ENCODE assay signal across 15 cellular contexts in the genomic region with DNA sequence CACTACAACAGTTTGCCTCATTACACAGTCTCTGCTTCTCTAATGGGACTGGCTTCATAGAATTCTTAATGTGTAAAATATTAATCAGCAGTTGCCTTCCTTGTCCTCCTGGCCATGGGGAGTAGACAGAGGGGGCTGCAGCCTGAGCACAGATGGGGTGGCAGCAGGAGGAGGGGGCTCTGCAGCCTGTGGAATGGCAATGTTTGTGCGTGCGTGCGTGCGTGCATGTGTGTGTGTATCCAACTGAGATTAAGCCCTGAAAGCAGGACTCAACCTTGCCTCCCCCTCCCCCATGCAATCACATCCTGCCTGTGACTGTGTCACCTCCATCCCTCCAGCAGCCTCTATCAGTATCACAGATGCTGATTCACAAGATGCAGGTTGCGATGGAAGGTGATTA. TPM values are rescaled to one million over a fixed set of nuclear protein-coding genes. Genes with fewer than 3 reads are reported as not detected.
DNase-seq lines count a peak whose midpoint lies in the region; ATAC-seq and TF ChIP-seq lines count a peak whose summit lies in the region.
"Had no signal": no experiment of that assay in that cellular context is flagged by ENCODE, and none has a peak within 500 bp of the region (broad histone marks: within the 10 kb centered on the region; RNA-seq: fewer than 3 reads in every experiment).

No MANE protein-coding gene starts in this region.

- no peak overlapping the region for H3K27ac Mint-ChIP-seq in activated CD8-positive, alpha-beta T cell treated with anti-CD3 and anti-CD28 coated beads, Interleukin-2, amount 10 ng/mL, durations not matched to agents 7 days and 5 days
- H3K27ac Mint-ChIP-seq: CD8-positive, alpha-beta T cell; HFFc6 had no signal

- H3K27me3 ChIP-seq in breast epithelium: peaks cover 0 to 5% of the 10 kb centered on the region in 2 donors
- peaks cover 4% of the 10 kb centered on the region; the same call in 1 of the 2 replicates for H3K27me3 ChIP-seq in HAP-1 (ENCODE audit: low read depth)
- H3K27me3 ChIP-seq: BE2C had no signal

- H3K36me3 Mint-ChIP-seq in activated CD8-positive, alpha-beta T cell treated with anti-CD3 and anti-CD28 coated beads, Interleukin-2, amount 10 ng/mL, durations not matched to agents 7 days and 5 days (ENCODE audit: low read depth): no peaks in the 10 kb centered on the region
- H3K36me3 Mint-ChIP-seq: CD8-positive, alpha-beta T cell had no signal

- H3K9me3 Mint-ChIP-seq in activated CD8-positive, alpha-beta T cell treated with anti-CD3 and anti-CD28 coated beads, Interleukin-2, amount 10 ng/mL, durations not matched to agents 7 days and 5 days (ENCODE audit: insufficient read depth): no peaks in the 10 kb centered on the region

- peak overlapping the region; percentile 50 for H3K27ac ChIP-seq in caudate nucleus (ENCODE audit: low read depth, low read length)
- H3K27ac ChIP-seq in breast epithelium: no peak overlapping the region
- H3K27ac ChIP-seq: A549, C4-2B, HL-60 had no signal

- no peak overlapping the region for H3K4me3 Mint-ChIP-seq in activated CD8-positive, alpha-beta T cell treated with anti-CD3 and anti-CD28 coated beads, Interleukin-2, amount 10 ng/mL, durations not matched to agents 7 days and 5 days
- H3K4me3 Mint-ChIP-seq: CD8-positive, alpha-beta T cell; HFFc6 had no signal

- H3K4me3 ChIP-seq in breast epithelium (no peak overlapping the region), HAP-1 (no peak overlapping the region)
- H3K4me3 ChIP-seq: A549 had no signal

- TF ChIP-seq POLR2A in breast epithelium (IDR thresholded peaks at IDR 0.05): no peak

- in situ Hi-C loops in HAP-1 (cut with MboI; ENCODE audit: low sequenced_read_pairs): no loop called here

- H3K36me3 ChIP-seq in breast epithelium (no peaks in the 10 kb centered on the region), HAP-1 (replicated peaks) (no peaks in the 10 kb centered on the region)
- H3K36me3 ChIP-seq: BE2C had no signal

- H3K4me1 ChIP-seq in breast epithelium: no peaks in the 10 kb centered on the region
- no peaks in the 10 kb centered on the region for H3K4me1 ChIP-seq in HAP-1
- H3K4me1 ChIP-seq: A549, Caco-2 had no signal

- no peaks in the 10 kb centered on the region for H3K9me3 ChIP-seq in breast epithelium
- H3K9me3 ChIP-seq in HAP-1: peaks cover under 1% of the 10 kb centered on the region; the same call in 1 of the 2 replicates
- H3K9me3 ChIP-seq: A549, BE2C had no signal

- CTCF ChIA-PET in activated CD8-positive, alpha-beta T cell treated with anti-CD3 and anti-CD28 coated beads, Interleukin-2, amount 10 ng/mL, durations not matched to agents 7 days and 5 days (lab: Charles Lee): interaction anchor here (1.0 kb wide), 1 partner anchor 43 kb away, joined by 4 read pairs; a partner anchor contains a TSS

- ATAC-seq in Right ventricle myocardium inferior (no peak), left cardiac atrium (no peak)
- no peak for ATAC-seq in activated CD8-positive, alpha-beta T cell treated with anti-CD3 and anti-CD28 coated beads, Interleukin-2, amount 10 ng/mL, durations not matched to agents 7 days and 5 days
- ATAC-seq: A549; CD8-positive, alpha-beta T cell had no signal

- peaks cover 6% of the 10 kb centered on the region for H3K27me3 Mint-ChIP-seq in activated CD8-positive, alpha-beta T cell treated with anti-CD3 and anti-CD28 coated beads, Interleukin-2, amount 10 ng/mL, durations not matched to agents 7 days and 5 days (ENCODE audit: low read depth)

- intact Hi-C loops in Right ventricle myocardium inferior (cut with DNase I) (no loop called here), left cardiac atrium (cut with DNase I) (no loop called here), posterior vena cava (cut with DNase I) (no loop called here), breast epithelium (cut with DNase I; ENCODE audit: low total_unique reads) (no loop called here)

- POLR2A ChIA-PET in activated CD8-positive, alpha-beta T cell treated with anti-CD3 and anti-CD28 coated beads, Interleukin-2, amount 10 ng/mL, durations not matched to agents 7 days and 5 days (lab: Charles Lee): no interaction called here

- DNase-seq in Right ventricle myocardium inferior (ENCODE audit: missing footprints): peak; percentile 53
- DNase-seq in left cardiac atrium: no peak
- DNase-seq in caudate nucleus (lab: John Stamatoyannopoulos, UW): no peak
- peak; percentile 24 for DNase-seq in posterior vena cava (ENCODE audit: low spot score)
- no peak for DNase-seq in activated CD8-positive, alpha-beta T cell treated with anti-CD3 and anti-CD28 coated beads, Interleukin-2, amount 10 ng/mL, durations not matched to agents 7 days and 5 days
- no peak for DNase-seq in breast epithelium (ENCODE audit: low spot score in 2 of 2)
- no peak for DNase-seq in HAP-1 (ENCODE audit: low spot score in 2 of 2)
- DNase-seq: Caco-2; CD8-positive, alpha-beta T cell; HCEC 1CT; HFFc6 had no signal

- no peaks in the 10 kb centered on the region for H3K4me1 Mint-ChIP-seq in activated CD8-positive, alpha-beta T cell treated with anti-CD3 and anti-CD28 coated beads, Interleukin-2, amount 10 ng/mL, durations not matched to agents 7 days and 5 days (ENCODE audit: low read depth)

- no peak for TF ChIP-seq CTCF in breast epithelium (IDR thresholded peaks at IDR 0.05)

RNA-seq across cellular contexts. Expression of a gene that starts 43.6 kb away (rescaled TPM):
- total RNA-seq in Right ventricle myocardium inferior (20.0 TPM), left cardiac atrium (1 to 10 TPM; 6.6 to 8.8 TPM), posterior vena cava (10 to 100 TPM; 10.6 to 11.4 TPM), breast epithelium (1 to 10 TPM; 2.6 to 6.6 (median 4.5) TPM)
- total RNA-seq in activated CD8-positive, alpha-beta T cell treated with anti-CD3 and anti-CD28 coated beads, Interleukin-2, amount 10 ng/mL, durations not matched to agents 7 days and 5 days: under 1 TPM; 0.34 to 0.39 TPM

Comparison
In these comparisons a context has a peak if more than half of its experiments do, and no peak if none do; other contexts are left out.
1. DNase-seq: peak in Right ventricle myocardium inferior (single experiment) and posterior vena cava (single experiment); none in left cardiac atrium (single experiment), caudate nucleus (0 of 61), activated CD8-positive, alpha-beta T cell treated with anti-CD3 and anti-CD28 coated beads, Interleukin-2, amount 10 ng/mL, durations not matched to agents 7 days and 5 days (single experiment), breast epithelium (0 of 2) and HAP-1 (0 of 2).